In genomic region chr5:107265268-107265667, GRCh38 we compare ENCODE assay signal across 22 cellular contexts.
DNase-seq lines count a peak whose midpoint lies in the region; ATAC-seq and TF ChIP-seq lines count a peak whose summit lies in the region.
"Had no signal": no experiment of that assay in that cellular context is flagged by ENCODE, and none has a peak within 500 bp of the region (broad histone marks: within the 10 kb centered on the region; RNA-seq: fewer than 3 reads in every experiment).

No MANE protein-coding gene starts in this region.

- H3K18ac ChIP-seq in trophoblast cell (ENCODE audit: low read length) (no peak overlapping the region), mesendoderm (ENCODE audit: low read length) (no peak overlapping the region)

- H4K91ac ChIP-seq in trophoblast cell (ENCODE audit: low read depth, low read length) = no peak overlapping the region

- H3K79me2 ChIP-seq in OCI-LY1 (ENCODE audit: insufficient read depth, low read length) (no peaks in the 10 kb centered on the region), trophoblast cell (ENCODE audit: control insufficient read depth, insufficient read depth, low read length, poor library complexity) (no peaks in the 10 kb centered on the region), mesendoderm (ENCODE audit: control insufficient read depth, insufficient read depth, low read length) (no peaks in the 10 kb centered on the region)

- peak; percentile 34 for ATAC-seq in GM18498 (IDR thresholded peaks at IDR 0.05; ENCODE audit: unreplicated experiment)
- peak; percentile 37 for ATAC-seq in HG02938 (IDR thresholded peaks at IDR 0.05; ENCODE audit: unreplicated experiment)
- ATAC-seq in HG03280 (IDR thresholded peaks at IDR 0.05; ENCODE audit: unreplicated experiment) = no peak
- ATAC-seq: HCT116 had no signal

- no peaks in the 10 kb centered on the region for H3F3A ChIP-seq in OCI-LY1 (ENCODE audit: insufficient read depth, low read length)

- peak overlapping the region; percentile 78 for H3K27ac ChIP-seq in OCI-LY1 (ENCODE audit: low read depth, low read length, poor library complexity, severe bottlenecking)
- H3K27ac ChIP-seq in trophoblast cell (ENCODE audit: low read depth, low read length) = no peak overlapping the region
- H3K27ac ChIP-seq in mesendoderm (ENCODE audit: low read depth, low read length) = no peak overlapping the region
- H3K27ac ChIP-seq: BLaER1, HL-60 had no signal

- H4K12ac ChIP-seq in trophoblast cell (ENCODE audit: low read depth, low read length) = no peak overlapping the region

- no peak overlapping the region for H2BK12ac ChIP-seq in trophoblast cell (ENCODE audit: low read length)

- H2BK120ac ChIP-seq in trophoblast cell (ENCODE audit: insufficient read depth, low read length, poor library complexity) = no peak overlapping the region
- no peak overlapping the region for H2BK120ac ChIP-seq in mesendoderm (ENCODE audit: low read depth, low read length)

- DNase-seq in trophoblast cell = no peak
- no peak for DNase-seq in NCI-H128 (lab: John Stamatoyannopoulos, UW; ENCODE audit: unreplicated experiment)
- DNase-seq in mesendoderm = no peak
- DNase-seq: CD4-positive, CD25-positive, alpha-beta regulatory T cell; COR-L47; NCI-H1048; NCI-H1417 treated with DMSO at 0.1 percent for 48 hours; NCI-H1694 treated with DMSO at 0.1 percent for 48 hours; NCI-H2081; NCI-H2227 treated with DMSO at 0.1 percent for 48 hours; NCI-H526 treated with DMSO at 0.1 percent for 48 hours; OCI-M1; SIG-M5; SK-N-SH; SW 1271 had no signal

- WGBS in trophoblast cell (ENCODE audit: extremely low coverage, insufficient coverage, insufficient read length) = no CpG with 5 or more reads among the region's 2 CpGs
- WGBS in mesendoderm (ENCODE audit: extremely low coverage, insufficient coverage, low lambda C conversion rate) = no CpG with 5 or more reads among the region's 2 CpGs

- no peak overlapping the region for H3K4ac ChIP-seq in trophoblast cell (ENCODE audit: low read depth, low read length)
- H3K4ac ChIP-seq in mesendoderm (ENCODE audit: low read depth, low read length) = no peak overlapping the region

- H3K27me3 ChIP-seq in OCI-LY1 (ENCODE audit: insufficient read depth, low read length) = no peaks in the 10 kb centered on the region
- no peaks in the 10 kb centered on the region for H3K27me3 ChIP-seq in trophoblast cell (ENCODE audit: insufficient read depth, low read length)
- H3K27me3 ChIP-seq in mesendoderm (ENCODE audit: insufficient read depth, low read length, poor library complexity) = no peaks in the 10 kb centered on the region
- H3K27me3 ChIP-seq: BLaER1 had no signal

- H4K5ac ChIP-seq in mesendoderm (ENCODE audit: low read length) = no peak overlapping the region

- H3K4me3 ChIP-seq in OCI-LY1 (ENCODE audit: low read depth, low read length, poor library complexity, severe bottlenecking) = no peak overlapping the region
- H3K4me3 ChIP-seq in trophoblast cell (ENCODE audit: low read depth, low read length) = no peak overlapping the region
- H3K4me3 ChIP-seq in mesendoderm (ENCODE audit: low read length) = no peak overlapping the region
- H3K4me3 ChIP-seq: BLaER1 had no signal

- no peak overlapping the region for H2AFZ ChIP-seq in OCI-LY1 (ENCODE audit: low read length)
- H2AFZ ChIP-seq in trophoblast cell (ENCODE audit: insufficient read depth, low read length, poor library complexity) = no peak overlapping the region

- no peak for TF ChIP-seq CTCF in OCI-LY1 (IDR thresholded peaks at IDR 0.05; ENCODE audit: low read length)

- H3K79me1 ChIP-seq in trophoblast cell (ENCODE audit: low read length) (no peaks in the 10 kb centered on the region), mesendoderm (ENCODE audit: low read length) (no peaks in the 10 kb centered on the region)

- H4K8ac ChIP-seq in trophoblast cell (ENCODE audit: low read depth, low read length) (no peak overlapping the region), mesendoderm (ENCODE audit: low read depth, low read length) (no peak overlapping the region)

- H3K9ac ChIP-seq in OCI-LY1 (ENCODE audit: low read length) (no peak overlapping the region), trophoblast cell (ENCODE audit: low read length) (no peak overlapping the region), mesendoderm (ENCODE audit: low read length) (no peak overlapping the region)
- H3K9ac ChIP-seq: BLaER1, SK-N-SH had no signal

- H3K36me3 ChIP-seq in OCI-LY1 (ENCODE audit: insufficient read depth, low read length) (no peaks in the 10 kb centered on the region; the same call in 1 of the 2 replicates), trophoblast cell (ENCODE audit: control insufficient read depth in 1 of 2, insufficient read depth in 2 of 2, low read length in 2 of 2) (no peaks in the 10 kb centered on the region), mesendoderm (ENCODE audit: control insufficient read depth, insufficient read depth, low read length) (no peaks in the 10 kb centered on the region)
- H3K36me3 ChIP-seq: BLaER1 had no signal

- no peak overlapping the region for H3K14ac ChIP-seq in trophoblast cell (ENCODE audit: low read length)

- no peaks in the 10 kb centered on the region for H4K20me1 ChIP-seq in OCI-LY1 (ENCODE audit: insufficient read depth, low read length)
- H4K20me1 ChIP-seq: BLaER1 had no signal

- H2AK5ac ChIP-seq in trophoblast cell (ENCODE audit: low read length) (no peak overlapping the region), mesendoderm (ENCODE audit: low read length) (no peak overlapping the region)

- H3K9me3 ChIP-seq in OCI-LY1 (ENCODE audit: low read length) (0 out of 2 replicates have a peak, but pooled peaks cover 4% of the 10 kb centered on the region), trophoblast cell (ENCODE audit: insufficient read depth, low read depth, low read length) (no peaks in the 10 kb centered on the region)
- H3K9me3 ChIP-seq: SK-N-SH had no signal

- H3K9me2 ChIP-seq in OCI-LY1 (ENCODE audit: low read depth, low read length) = no peaks in the 10 kb centered on the region
- H3K9me2 ChIP-seq: SK-N-SH had no signal

- H3K4me1 ChIP-seq in OCI-LY1 (ENCODE audit: insufficient read depth, low read length, severe bottlenecking) (peaks cover 38% of the 10 kb centered on the region), trophoblast cell (ENCODE audit: control insufficient read depth in 1 of 2, insufficient read depth in 2 of 2, low read length in 2 of 2) (no peaks in the 10 kb centered on the region), mesendoderm (ENCODE audit: control insufficient read depth, low read depth, low read length) (no peaks in the 10 kb centered on the region)
- H3K4me1 ChIP-seq: BLaER1 had no signal

- no peak overlapping the region for H2BK15ac ChIP-seq in mesendoderm (replicated peaks; ENCODE audit: low read depth)

- H3K23ac ChIP-seq in trophoblast cell (ENCODE audit: low read length) = peak overlapping the region; percentile 15
- no peak overlapping the region for H3K23ac ChIP-seq in mesendoderm (ENCODE audit: low read length)

- H2BK5ac ChIP-seq in trophoblast cell (ENCODE audit: low read depth, low read length, poor library complexity) = no peak overlapping the region
- no peak overlapping the region for H2BK5ac ChIP-seq in mesendoderm (ENCODE audit: low read length)

- no peak overlapping the region for H3K4me2 ChIP-seq in OCI-LY1 (ENCODE audit: low read length)
- H3K4me2 ChIP-seq in trophoblast cell (ENCODE audit: low read length) = no peak overlapping the region
- H3K4me2 ChIP-seq in mesendoderm (ENCODE audit: low read length) = no peak overlapping the region
- H3K4me2 ChIP-seq: BLaER1, SK-N-SH had no signal

- no peak overlapping the region for H3K56ac ChIP-seq in mesendoderm (ENCODE audit: low read length)
